ENCODE assay signal across 9 cellular contexts in genomic region chr22:36340621-36341020, GRCh38. TPM values are rescaled to one million over a fixed set of nuclear protein-coding genes. Genes with fewer than 3 reads are reported as not detected.
A peak's percentile ranks its signal among the peaks of the same experiment; 100 is the strongest.
DNase-seq lines count a peak whose midpoint lies in the region; ATAC-seq and TF ChIP-seq lines count a peak whose summit lies in the region.
"Had no signal": no experiment of that assay in that cellular context is flagged by ENCODE, and none has a peak within 500 bp of the region (broad histone marks: within the 10 kb centered on the region; RNA-seq: fewer than 3 reads in every experiment).

No MANE protein-coding gene starts in this region.

- H3K36me3 ChIP-seq in A673 (ENCODE audit: insufficient read depth, low read length, poor library complexity, severe bottlenecking) (peaks cover 43% of the 10 kb centered on the region), Panc1 (ENCODE audit: control insufficient read depth, insufficient read depth, low read length) (peaks cover 10% of the 10 kb centered on the region)

- no TSS peak for BruUV-seq in A673 (replicated peaks; lab: Mats Ljungman, UMichigan)
- no TSS peak for BruUV-seq in Panc1 (replicated peaks; lab: Mats Ljungman, UMichigan)

- H3K4me1 ChIP-seq in A673 (ENCODE audit: insufficient read depth, low read length, poor library complexity, severe bottlenecking): peaks cover 25% of the 10 kb centered on the region
- H3K4me1 ChIP-seq in Panc1 (ENCODE audit: control insufficient read depth, insufficient read depth, low read length): peaks cover 93% of the 10 kb centered on the region

- DNase-seq in A673 (ENCODE audit: low spot score) (no peak), Panc1 (ENCODE audit: low read depth, low spot score) (no peak), endothelial cell (ENCODE audit: low spot score) (no peak)
- DNase-seq: NCI-H446 had no signal

- POLR2A ChIA-PET in A673 (lab: Charles Lee; ENCODE audit: low non-redundant PET) (no interaction called here), Panc1 (lab: Charles Lee) (no interaction called here)

- H3K4me3 ChIP-seq in A673 (ENCODE audit: low read depth, low read length, poor library complexity, severe bottlenecking) (no peak overlapping the region), Panc1 (ENCODE audit: low read depth in 2 of 2, low read length in 2 of 2) (no peak overlapping the region)

- H3K27ac Mint-ChIP-seq in endothelial cell (ENCODE audit: unreplicated experiment) (peak overlapping the region; percentile 53), nephron (peak overlapping the region in 2 of 3 experiments; percentile 31 to 40)

- CTCF ChIA-PET in A673 (lab: Charles Lee) (no interaction called here), Panc1 (lab: Charles Lee) (no interaction called here)

- peaks cover 61% of the 10 kb centered on the region for H3K36me3 Mint-ChIP-seq in endothelial cell (ENCODE audit: low read depth, unreplicated experiment)
- H3K36me3 Mint-ChIP-seq in nephron (ENCODE audit: low read depth): peaks cover 64% of the 10 kb centered on the region

- H3K4me1 Mint-ChIP-seq in endothelial cell (ENCODE audit: unreplicated experiment): peaks cover 51% of the 10 kb centered on the region
- peaks cover 28% of the 10 kb centered on the region for H3K4me1 Mint-ChIP-seq in nephron

- H3K4me3 Mint-ChIP-seq in endothelial cell (ENCODE audit: unreplicated experiment) (peak overlapping the region; percentile 53), nephron (no peak overlapping the region)

- H3K27me3 Mint-ChIP-seq in endothelial cell (ENCODE audit: unreplicated experiment) (peaks cover 6% of the 10 kb centered on the region), nephron (ENCODE audit: low read depth) (no peaks in the 10 kb centered on the region)

- no peaks in the 10 kb centered on the region for H3K9me3 ChIP-seq in A673 (ENCODE audit: low read depth, low read length, poor library complexity, severe bottlenecking)
- H3K9me3 ChIP-seq in Panc1 (ENCODE audit: control insufficient read depth, insufficient read depth, low read depth, low read length): no peaks in the 10 kb centered on the region

- H3K9me3 Mint-ChIP-seq in endothelial cell (ENCODE audit: unreplicated experiment) (no peaks in the 10 kb centered on the region), nephron (no peaks in the 10 kb centered on the region)

- ATAC-seq in Panc1 (0 out of 2 replicates have a peak, but pooled peaks have one; percentile 27), GM21737 (IDR thresholded peaks at IDR 0.05; ENCODE audit: unreplicated experiment) (no peak), HG03457 (IDR thresholded peaks at IDR 0.05; ENCODE audit: unreplicated experiment) (no peak), GM18511 (IDR thresholded peaks at IDR 0.05; ENCODE audit: unreplicated experiment) (no peak), HG03432 (IDR thresholded peaks at IDR 0.05; ENCODE audit: unreplicated experiment) (no peak)

- in situ Hi-C loops in Panc1 (cut with HindIII; ENCODE audit: low pct_unique_long_range_greater_than_20kb, low sequenced_read_pairs): no loop called here

- H3K27me3 ChIP-seq in A673 (replicated peaks; ENCODE audit: insufficient read depth, low read depth, low read length, poor library complexity): no peaks in the 10 kb centered on the region
- H3K27me3 ChIP-seq in Panc1 (ENCODE audit: control insufficient read depth, insufficient read depth, low read length): no peaks in the 10 kb centered on the region

- H3K27ac ChIP-seq in A673 (ENCODE audit: low read depth, low read length, poor library complexity, severe bottlenecking): peak overlapping the region; percentile 43
- peak overlapping the region; percentile 78 for H3K27ac ChIP-seq in Panc1 (ENCODE audit: low read length)

- intact Hi-C loops in A673 (cut with micrococcal nuclease; ENCODE audit: unreplicated experiment): no loop called here
- intact Hi-C loops in Panc1 (cut with micrococcal nuclease; ENCODE audit: unreplicated experiment): no loop called here

- TF ChIP-seq CTCF in A673 (conservative IDR thresholded peaks at IDR 0.05; ENCODE audit: low read depth, low read length) (no peak), Panc1 (IDR thresholded peaks at IDR 0.05) (no peak), endothelial cell (IDR thresholded peaks at IDR 0.05; ENCODE audit: unreplicated experiment) (no peak), nephron (IDR thresholded peaks at IDR 0.05; ENCODE audit: unreplicated experiment in 3 of 3) (no peak)

RNA-seq across cellular contexts. Expression of gene MYH9, which starts 47.1 kb away (rescaled TPM):
- total RNA-seq in A673 (2021) (290 and 323 TPM in 2 replicates), Panc1 (2021; ENCODE audit: unreplicated experiment) (788 TPM), endothelial cell (ENCODE audit: unreplicated experiment) (931 TPM)
- polyA plus RNA-seq in Panc1 (2012; ENCODE audit: insufficient read length): 1,068 TPM
